1 cellular context compared by ENCODE assay signal in genomic region chr19:43501661-43502418, GRCh38.
TF ChIP-seq lines count a peak whose summit lies in the region.

No MANE protein-coding gene starts in this region.

TF ChIP-seq in K562, 482 proteins besides CTCF, POLR2A, EP300 and RAD21:
- TF ChIP-seq, protein P1, sequence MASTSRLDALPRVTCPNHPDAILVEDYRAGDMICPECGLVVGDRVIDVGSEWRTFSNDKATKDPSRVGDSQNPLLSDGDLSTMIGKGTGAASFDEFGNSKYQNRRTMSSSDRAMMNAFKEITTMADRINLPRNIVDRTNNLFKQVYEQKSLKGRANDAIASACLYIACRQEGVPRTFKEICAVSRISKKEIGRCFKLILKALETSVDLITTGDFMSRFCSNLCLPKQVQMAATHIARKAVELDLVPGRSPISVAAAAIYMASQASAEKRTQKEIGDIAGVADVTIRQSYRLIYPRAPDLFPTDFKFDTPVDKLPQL (IDR thresholded peaks at IDR 0.05; ENCODE audit: extremely low read depth, insufficient read length): no peak
- no peak for TF ChIP-seq MEF2A (IDR thresholded peaks at IDR 0.05; ENCODE audit: control insufficient read depth, low read depth, low read length)
- TF ChIP-seq ARID3B (CRISPR knock-in tag; IDR thresholded peaks at IDR 0.05; ENCODE audit: borderline replicate concordance): no peak
- TF ChIP-seq, protein P2, sequence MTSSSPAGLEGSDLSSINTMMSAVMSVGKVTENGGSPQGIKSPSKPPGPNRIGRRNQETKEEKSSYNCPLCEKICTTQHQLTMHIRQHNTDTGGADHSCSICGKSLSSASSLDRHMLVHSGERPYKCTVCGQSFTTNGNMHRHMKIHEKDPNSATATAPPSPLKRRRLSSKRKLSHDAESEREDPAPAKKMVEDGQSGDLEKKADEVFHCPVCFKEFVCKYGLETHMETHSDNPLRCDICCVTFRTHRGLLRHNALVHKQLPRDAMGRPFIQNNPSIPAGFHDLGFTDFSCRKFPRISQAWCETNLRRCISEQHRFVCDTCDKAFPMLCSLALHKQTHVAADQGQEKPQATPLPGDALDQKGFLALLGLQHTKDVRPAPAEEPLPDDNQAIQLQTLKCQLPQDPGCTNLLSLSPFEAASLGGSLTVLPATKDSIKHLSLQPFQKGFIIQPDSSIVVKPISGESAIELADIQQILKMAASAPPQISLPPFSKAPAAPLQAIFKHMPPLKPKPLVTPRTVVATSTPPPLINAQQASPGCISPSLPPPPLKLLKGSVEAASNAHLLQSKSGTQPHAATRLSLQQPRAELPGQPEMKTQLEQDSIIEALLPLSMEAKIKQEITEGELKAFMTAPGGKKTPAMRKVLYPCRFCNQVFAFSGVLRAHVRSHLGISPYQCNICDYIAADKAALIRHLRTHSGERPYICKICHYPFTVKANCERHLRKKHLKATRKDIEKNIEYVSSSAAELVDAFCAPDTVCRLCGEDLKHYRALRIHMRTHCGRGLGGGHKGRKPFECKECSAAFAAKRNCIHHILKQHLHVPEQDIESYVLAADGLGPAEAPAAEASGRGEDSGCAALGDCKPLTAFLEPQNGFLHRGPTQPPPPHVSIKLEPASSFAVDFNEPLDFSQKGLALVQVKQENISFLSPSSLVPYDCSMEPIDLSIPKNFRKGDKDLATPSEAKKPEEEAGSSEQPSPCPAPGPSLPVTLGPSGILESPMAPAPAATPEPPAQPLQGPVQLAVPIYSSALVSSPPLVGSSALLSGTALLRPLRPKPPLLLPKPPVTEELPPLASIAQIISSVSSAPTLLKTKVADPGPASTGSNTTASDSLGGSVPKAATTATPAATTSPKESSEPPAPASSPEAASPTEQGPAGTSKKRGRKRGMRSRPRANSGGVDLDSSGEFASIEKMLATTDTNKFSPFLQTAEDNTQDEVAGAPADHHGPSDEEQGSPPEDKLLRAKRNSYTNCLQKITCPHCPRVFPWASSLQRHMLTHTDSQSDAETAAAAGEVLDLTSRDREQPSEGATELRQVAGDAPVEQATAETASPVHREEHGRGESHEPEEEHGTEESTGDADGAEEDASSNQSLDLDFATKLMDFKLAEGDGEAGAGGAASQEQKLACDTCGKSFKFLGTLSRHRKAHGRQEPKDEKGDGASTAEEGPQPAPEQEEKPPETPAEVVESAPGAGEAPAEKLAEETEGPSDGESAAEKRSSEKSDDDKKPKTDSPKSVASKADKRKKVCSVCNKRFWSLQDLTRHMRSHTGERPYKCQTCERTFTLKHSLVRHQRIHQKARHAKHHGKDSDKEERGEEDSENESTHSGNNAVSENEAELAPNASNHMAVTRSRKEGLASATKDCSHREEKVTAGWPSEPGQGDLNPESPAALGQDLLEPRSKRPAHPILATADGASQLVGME (CRISPR knock-in tag; IDR thresholded peaks at IDR 0.05): no peak
- 0 out of 2 replicates have a peak, but pooled peaks have one; percentile 17 for TF ChIP-seq POLR2G (IDR thresholded peaks at IDR 0.05; ENCODE audit: low read depth, low read length)
- no peak for TF ChIP-seq TEAD2 (tag; IDR thresholded peaks at IDR 0.05)
- peak; percentile 61 for TF ChIP-seq ZBTB33 (CRISPR knock-in tag; IDR thresholded peaks at IDR 0.05)
- no peak for TF ChIP-seq XRCC4 (IDR thresholded peaks at IDR 0.05; ENCODE audit: extremely low read depth, insufficient read depth, insufficient read length)
- TF ChIP-seq, protein P3, sequence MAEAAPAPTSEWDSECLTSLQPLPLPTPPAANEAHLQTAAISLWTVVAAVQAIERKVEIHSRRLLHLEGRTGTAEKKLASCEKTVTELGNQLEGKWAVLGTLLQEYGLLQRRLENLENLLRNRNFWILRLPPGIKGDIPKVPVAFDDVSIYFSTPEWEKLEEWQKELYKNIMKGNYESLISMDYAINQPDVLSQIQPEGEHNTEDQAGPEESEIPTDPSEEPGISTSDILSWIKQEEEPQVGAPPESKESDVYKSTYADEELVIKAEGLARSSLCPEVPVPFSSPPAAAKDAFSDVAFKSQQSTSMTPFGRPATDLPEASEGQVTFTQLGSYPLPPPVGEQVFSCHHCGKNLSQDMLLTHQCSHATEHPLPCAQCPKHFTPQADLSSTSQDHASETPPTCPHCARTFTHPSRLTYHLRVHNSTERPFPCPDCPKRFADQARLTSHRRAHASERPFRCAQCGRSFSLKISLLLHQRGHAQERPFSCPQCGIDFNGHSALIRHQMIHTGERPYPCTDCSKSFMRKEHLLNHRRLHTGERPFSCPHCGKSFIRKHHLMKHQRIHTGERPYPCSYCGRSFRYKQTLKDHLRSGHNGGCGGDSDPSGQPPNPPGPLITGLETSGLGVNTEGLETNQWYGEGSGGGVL (CRISPR knock-in tag; IDR thresholded peaks at IDR 0.05): no peak
- TF ChIP-seq RBFOX2 (IDR thresholded peaks at IDR 0.05; ENCODE audit: low read depth, low read length): peak; percentile 40
- TF ChIP-seq, protein P4, sequence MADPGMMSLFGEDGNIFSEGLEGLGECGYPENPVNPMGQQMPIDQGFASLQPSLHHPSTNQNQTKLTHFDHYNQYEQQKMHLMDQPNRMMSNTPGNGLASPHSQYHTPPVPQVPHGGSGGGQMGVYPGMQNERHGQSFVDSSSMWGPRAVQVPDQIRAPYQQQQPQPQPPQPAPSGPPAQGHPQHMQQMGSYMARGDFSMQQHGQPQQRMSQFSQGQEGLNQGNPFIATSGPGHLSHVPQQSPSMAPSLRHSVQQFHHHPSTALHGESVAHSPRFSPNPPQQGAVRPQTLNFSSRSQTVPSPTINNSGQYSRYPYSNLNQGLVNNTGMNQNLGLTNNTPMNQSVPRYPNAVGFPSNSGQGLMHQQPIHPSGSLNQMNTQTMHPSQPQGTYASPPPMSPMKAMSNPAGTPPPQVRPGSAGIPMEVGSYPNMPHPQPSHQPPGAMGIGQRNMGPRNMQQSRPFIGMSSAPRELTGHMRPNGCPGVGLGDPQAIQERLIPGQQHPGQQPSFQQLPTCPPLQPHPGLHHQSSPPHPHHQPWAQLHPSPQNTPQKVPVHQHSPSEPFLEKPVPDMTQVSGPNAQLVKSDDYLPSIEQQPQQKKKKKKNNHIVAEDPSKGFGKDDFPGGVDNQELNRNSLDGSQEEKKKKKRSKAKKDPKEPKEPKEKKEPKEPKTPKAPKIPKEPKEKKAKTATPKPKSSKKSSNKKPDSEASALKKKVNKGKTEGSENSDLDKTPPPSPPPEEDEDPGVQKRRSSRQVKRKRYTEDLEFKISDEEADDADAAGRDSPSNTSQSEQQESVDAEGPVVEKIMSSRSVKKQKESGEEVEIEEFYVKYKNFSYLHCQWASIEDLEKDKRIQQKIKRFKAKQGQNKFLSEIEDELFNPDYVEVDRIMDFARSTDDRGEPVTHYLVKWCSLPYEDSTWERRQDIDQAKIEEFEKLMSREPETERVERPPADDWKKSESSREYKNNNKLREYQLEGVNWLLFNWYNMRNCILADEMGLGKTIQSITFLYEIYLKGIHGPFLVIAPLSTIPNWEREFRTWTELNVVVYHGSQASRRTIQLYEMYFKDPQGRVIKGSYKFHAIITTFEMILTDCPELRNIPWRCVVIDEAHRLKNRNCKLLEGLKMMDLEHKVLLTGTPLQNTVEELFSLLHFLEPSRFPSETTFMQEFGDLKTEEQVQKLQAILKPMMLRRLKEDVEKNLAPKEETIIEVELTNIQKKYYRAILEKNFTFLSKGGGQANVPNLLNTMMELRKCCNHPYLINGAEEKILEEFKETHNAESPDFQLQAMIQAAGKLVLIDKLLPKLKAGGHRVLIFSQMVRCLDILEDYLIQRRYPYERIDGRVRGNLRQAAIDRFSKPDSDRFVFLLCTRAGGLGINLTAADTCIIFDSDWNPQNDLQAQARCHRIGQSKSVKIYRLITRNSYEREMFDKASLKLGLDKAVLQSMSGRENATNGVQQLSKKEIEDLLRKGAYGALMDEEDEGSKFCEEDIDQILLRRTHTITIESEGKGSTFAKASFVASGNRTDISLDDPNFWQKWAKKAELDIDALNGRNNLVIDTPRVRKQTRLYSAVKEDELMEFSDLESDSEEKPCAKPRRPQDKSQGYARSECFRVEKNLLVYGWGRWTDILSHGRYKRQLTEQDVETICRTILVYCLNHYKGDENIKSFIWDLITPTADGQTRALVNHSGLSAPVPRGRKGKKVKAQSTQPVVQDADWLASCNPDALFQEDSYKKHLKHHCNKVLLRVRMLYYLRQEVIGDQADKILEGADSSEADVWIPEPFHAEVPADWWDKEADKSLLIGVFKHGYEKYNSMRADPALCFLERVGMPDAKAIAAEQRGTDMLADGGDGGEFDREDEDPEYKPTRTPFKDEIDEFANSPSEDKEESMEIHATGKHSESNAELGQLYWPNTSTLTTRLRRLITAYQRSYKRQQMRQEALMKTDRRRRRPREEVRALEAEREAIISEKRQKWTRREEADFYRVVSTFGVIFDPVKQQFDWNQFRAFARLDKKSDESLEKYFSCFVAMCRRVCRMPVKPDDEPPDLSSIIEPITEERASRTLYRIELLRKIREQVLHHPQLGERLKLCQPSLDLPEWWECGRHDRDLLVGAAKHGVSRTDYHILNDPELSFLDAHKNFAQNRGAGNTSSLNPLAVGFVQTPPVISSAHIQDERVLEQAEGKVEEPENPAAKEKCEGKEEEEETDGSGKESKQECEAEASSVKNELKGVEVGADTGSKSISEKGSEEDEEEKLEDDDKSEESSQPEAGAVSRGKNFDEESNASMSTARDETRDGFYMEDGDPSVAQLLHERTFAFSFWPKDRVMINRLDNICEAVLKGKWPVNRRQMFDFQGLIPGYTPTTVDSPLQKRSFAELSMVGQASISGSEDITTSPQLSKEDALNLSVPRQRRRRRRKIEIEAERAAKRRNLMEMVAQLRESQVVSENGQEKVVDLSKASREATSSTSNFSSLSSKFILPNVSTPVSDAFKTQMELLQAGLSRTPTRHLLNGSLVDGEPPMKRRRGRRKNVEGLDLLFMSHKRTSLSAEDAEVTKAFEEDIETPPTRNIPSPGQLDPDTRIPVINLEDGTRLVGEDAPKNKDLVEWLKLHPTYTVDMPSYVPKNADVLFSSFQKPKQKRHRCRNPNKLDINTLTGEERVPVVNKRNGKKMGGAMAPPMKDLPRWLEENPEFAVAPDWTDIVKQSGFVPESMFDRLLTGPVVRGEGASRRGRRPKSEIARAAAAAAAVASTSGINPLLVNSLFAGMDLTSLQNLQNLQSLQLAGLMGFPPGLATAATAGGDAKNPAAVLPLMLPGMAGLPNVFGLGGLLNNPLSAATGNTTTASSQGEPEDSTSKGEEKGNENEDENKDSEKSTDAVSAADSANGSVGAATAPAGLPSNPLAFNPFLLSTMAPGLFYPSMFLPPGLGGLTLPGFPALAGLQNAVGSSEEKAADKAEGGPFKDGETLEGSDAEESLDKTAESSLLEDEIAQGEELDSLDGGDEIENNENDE (IDR thresholded peaks at IDR 0.05; ENCODE audit: low read depth, low read length): no peak
- no peak for TF ChIP-seq HLTF (IDR thresholded peaks at IDR 0.05)
- no peak for TF ChIP-seq ADNP (tag; IDR thresholded peaks at IDR 0.05)
- no peak for TF ChIP-seq POLR3A (IDR thresholded peaks at IDR 0.05; ENCODE audit: borderline replicate concordance, extremely low read depth, insufficient read depth, insufficient read length)
- no peak for TF ChIP-seq HEY1 (CRISPR knock-in tag; IDR thresholded peaks at IDR 0.05; ENCODE audit: borderline replicate concordance)
- no peak for TF ChIP-seq ELF1 (tag; IDR thresholded peaks at IDR 0.05)
